21 cellular contexts compared by ENCODE assay signal in genomic region chr7:22913116-22913515, GRCh38.
A peak's percentile ranks its signal among the peaks of the same experiment; 100 is the strongest.
DNase-seq lines count a peak whose midpoint lies in the region; ATAC-seq and TF ChIP-seq lines count a peak whose summit lies in the region.
"Had no signal": no experiment of that assay in that cellular context is flagged by ENCODE, and none has a peak within 500 bp of the region (broad histone marks: within the 10 kb centered on the region; RNA-seq: fewer than 3 reads in every experiment).

No MANE protein-coding gene starts in this region.

- no peaks in the 10 kb centered on the region for H3K27me3 ChIP-seq in osteoblast (ENCODE audit: insufficient read depth, low read length)
- H3K27me3 ChIP-seq in right atrium auricular region, result no peaks in the 10 kb centered on the region
- H3K27me3 ChIP-seq: BLaER1 had no signal

- no peaks in the 10 kb centered on the region for H4K20me1 ChIP-seq in osteoblast (ENCODE audit: insufficient read depth, low read length)
- H4K20me1 ChIP-seq: BLaER1 had no signal

- no peak overlapping the region for H3K27ac ChIP-seq in osteoblast (ENCODE audit: low read depth, low read length)
- no peak overlapping the region for H3K27ac ChIP-seq in right atrium auricular region
- H3K27ac ChIP-seq: BLaER1 had no signal

- no peak overlapping the region for H3K4me3 ChIP-seq in osteoblast (ENCODE audit: insufficient read depth, low read length)
- no peak overlapping the region for H3K4me3 ChIP-seq in right atrium auricular region
- H3K4me3 ChIP-seq: BLaER1, GM12878 had no signal

- peak; percentile 87 for ATAC-seq in esophagus mucosa
- ATAC-seq: GM12878 had no signal

- H3K4me1 ChIP-seq in osteoblast (ENCODE audit: insufficient read depth, low read length), result no peaks in the 10 kb centered on the region
- peaks cover 0 to 24% of the 10 kb centered on the region in 2 donors for H3K4me1 ChIP-seq in right atrium auricular region
- H3K4me1 ChIP-seq: BE2C, BLaER1, Caco-2 had no signal

- H3K36me3 ChIP-seq in osteoblast (ENCODE audit: insufficient read depth, low read length) (no peaks in the 10 kb centered on the region), right atrium auricular region (no peaks in the 10 kb centered on the region)
- H3K36me3 ChIP-seq: BE2C, BLaER1 had no signal

- H3K9me3 ChIP-seq in osteoblast (ENCODE audit: low read depth, low read length), result no peaks in the 10 kb centered on the region
- H3K9me3 ChIP-seq in right atrium auricular region, result no peaks in the 10 kb centered on the region
- H3K9me3 ChIP-seq: BE2C, Caco-2 had no signal

- DNase-seq in NCI-H69 (lab: John Stamatoyannopoulos, UW) (peak; percentile 3), osteoblast (ENCODE audit: insufficient read length, low spot score, missing footprints) (peak; percentile 86), right atrium auricular region (ENCODE audit: low spot score) (no peak), foreskin melanocyte (no peak), mesenteric fat pad (ENCODE audit: low spot score) (no peak), COLO829 (ENCODE audit: low spot score) (no peak)
- DNase-seq: 8988T; ACHN; BE2C; C1 segment of cervical spinal cord; Caco-2; Calu3; CD4-positive, alpha-beta memory T cell; CD4-positive, CD25-positive, alpha-beta regulatory T cell; CD8-positive, alpha-beta memory T cell; DND-41; EL; GDM1 had no signal

- H2AFZ ChIP-seq in osteoblast (ENCODE audit: low read length), result no peak overlapping the region

- no peaks in the 10 kb centered on the region for H3K79me2 ChIP-seq in osteoblast (ENCODE audit: insufficient read depth, low read length)

- no peak for TF ChIP-seq CTCF in osteoblast (IDR thresholded peaks at IDR 0.05; ENCODE audit: extremely low read depth, low read depth, low read length)
- no peak for TF ChIP-seq CTCF in right atrium auricular region (IDR thresholded peaks at IDR 0.05)

- no peak overlapping the region for H3K4me2 ChIP-seq in osteoblast (ENCODE audit: insufficient read depth, low read length)
- H3K4me2 ChIP-seq: BLaER1 had no signal

Comparison
In these comparisons a context has a peak if more than half of its experiments do, and no peak if none do; other contexts are left out.
1. DNase-seq: peak in NCI-H69 (single experiment) and osteoblast (single experiment); none in right atrium auricular region (single experiment), foreskin melanocyte (single experiment), mesenteric fat pad (single experiment) and COLO829 (single experiment).